8 cellular contexts compared by ENCODE assay signal in the genomic region with DNA sequence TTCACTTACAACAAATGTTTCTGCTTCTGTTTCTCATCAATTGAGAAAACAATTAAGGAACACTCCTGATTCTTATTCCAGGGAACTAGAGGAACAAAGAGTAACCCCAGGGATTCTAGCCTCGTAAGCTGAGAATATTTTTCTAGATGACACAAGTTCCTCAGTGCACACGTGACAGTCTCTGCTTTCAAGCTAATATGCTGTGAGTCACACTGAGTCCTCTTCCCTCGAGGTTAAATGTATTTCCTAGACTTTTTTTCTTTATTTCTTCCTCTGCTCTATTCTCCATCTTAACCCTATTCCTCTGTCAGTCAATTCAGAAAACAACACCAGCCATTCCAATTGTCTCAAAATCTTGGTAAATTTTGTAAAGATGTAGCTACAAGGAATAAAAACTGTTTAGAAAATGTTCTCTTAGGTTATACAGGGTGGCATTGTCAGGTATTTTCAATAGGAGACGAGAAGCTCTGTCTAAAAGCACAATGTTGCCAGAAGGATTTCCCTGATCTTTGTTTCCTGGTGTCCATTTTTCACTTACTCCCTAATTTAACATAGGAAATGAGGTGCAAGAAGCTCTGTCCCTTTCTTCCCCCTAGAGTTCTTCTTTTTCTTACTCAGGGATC. TPM values are rescaled to one million over a fixed set of nuclear protein-coding genes. Genes with fewer than 3 reads are reported as not detected.
DNase-seq lines count a peak whose midpoint lies in the region; ATAC-seq lines count a peak whose summit lies in the region.

No MANE protein-coding gene starts in this region.

- no peak overlapping the region for H3K4me3 ChIP-seq in CD4-positive, alpha-beta memory T cell (ENCODE audit: low read length in 2 of 2)

- H3K36me3 ChIP-seq in CD4-positive, alpha-beta memory T cell (ENCODE audit: insufficient read depth, low read length): no peaks in the 10 kb centered on the region

- ATAC-seq in stimulated activated effector memory CD8-positive, alpha-beta T cell treated with anti-CD3 and anti-CD28 coated beads, Interleukin-12 subunit alpha, Interleukin-12 subunit beta, amount 100 ng/mL, for 72 hours: peak; percentile 75

- DNase-seq in DMS153 (lab: John Stamatoyannopoulos, UW) (peak; percentile 63), DMS153 treated with DMSO at 0.1 percent for 48 hours (lab: John Stamatoyannopoulos, UW; ENCODE audit: unreplicated experiment) (no peak), SKM-1 (lab: John Stamatoyannopoulos, UW; ENCODE audit: unreplicated experiment) (peak; percentile 64), glomerular endothelial cell (ENCODE audit: extremely low read depth, low read depth, low spot score) (peak; percentile 70), NCI-H748 treated with DMSO at 0.1 percent for 48 hours (lab: John Stamatoyannopoulos, UW) (no peak), KG1 (lab: John Stamatoyannopoulos, UW) (no peak)
- no peak for DNase-seq in stimulated activated effector memory CD8-positive, alpha-beta T cell treated with anti-CD3 and anti-CD28 coated beads, Interleukin-12 subunit alpha, Interleukin-12 subunit beta, amount 100 ng/mL, for 72 hours (ENCODE audit: low spot score in 2 of 2)
- DNase-seq in CD4-positive, alpha-beta memory T cell: no peak

- intact Hi-C loops in CD4-positive, alpha-beta memory T cell (cut with micrococcal nuclease): no loop called here

- peaks cover 17% of the 10 kb centered on the region for H3K4me1 Mint-ChIP-seq in stimulated activated effector memory CD8-positive, alpha-beta T cell treated with anti-CD3 and anti-CD28 coated beads, Interleukin-12 subunit alpha, Interleukin-12 subunit beta, amount 100 ng/mL, for 72 hours
- peaks cover 7 to 23% (median 16%) of the 10 kb centered on the region in 4 donors for H3K4me1 Mint-ChIP-seq in CD4-positive, alpha-beta memory T cell

- no peaks in the 10 kb centered on the region for H3K27me3 Mint-ChIP-seq in CD4-positive, alpha-beta memory T cell

- no peaks in the 10 kb centered on the region for H3K9me3 ChIP-seq in CD4-positive, alpha-beta memory T cell (ENCODE audit: control insufficient read depth in 1 of 2, low read length in 2 of 2)

- CTCF ChIA-PET in CD4-positive, alpha-beta memory T cell (lab: Charles Lee; ENCODE audit: partially characterized antibody): interaction anchor here (0.9 to 2.6 kb wide), 4 partner anchors 19 to 248 kb away, joined by 3 to 5 read pairs (median 4); no protein-coding TSS in a partner anchor

- H3K27ac Mint-ChIP-seq in stimulated activated effector memory CD8-positive, alpha-beta T cell treated with anti-CD3 and anti-CD28 coated beads, Interleukin-12 subunit alpha, Interleukin-12 subunit beta, amount 100 ng/mL, for 72 hours: peak overlapping the region; percentile 58
- peak overlapping the region in 1 of 7 donors; percentile 28 for H3K27ac Mint-ChIP-seq in CD4-positive, alpha-beta memory T cell

- H3K9me3 Mint-ChIP-seq in stimulated activated effector memory CD8-positive, alpha-beta T cell treated with anti-CD3 and anti-CD28 coated beads, Interleukin-12 subunit alpha, Interleukin-12 subunit beta, amount 100 ng/mL, for 72 hours: peaks cover 7% of the 10 kb centered on the region
- H3K9me3 Mint-ChIP-seq in CD4-positive, alpha-beta memory T cell: peaks cover 0 to 22% (median 14%) of the 10 kb centered on the region in 8 donors

- H3K27me3 ChIP-seq in CD4-positive, alpha-beta memory T cell (ENCODE audit: insufficient read depth, low read length): no peaks in the 10 kb centered on the region

- POLR2A ChIA-PET in CD4-positive, alpha-beta memory T cell (lab: Charles Lee; ENCODE audit: partially characterized antibody): interaction anchor here (1.0 to 3.5 kb wide), 3 partner anchors 12 to 794 kb away, joined by 4 to 15 read pairs (median 4); no protein-coding TSS in a partner anchor

- H3K4me3 Mint-ChIP-seq in stimulated activated effector memory CD8-positive, alpha-beta T cell treated with anti-CD3 and anti-CD28 coated beads, Interleukin-12 subunit alpha, Interleukin-12 subunit beta, amount 100 ng/mL, for 72 hours: peak overlapping the region; percentile 5
- peak overlapping the region in 2 of 8 donors; percentile 3 to 18 for H3K4me3 Mint-ChIP-seq in CD4-positive, alpha-beta memory T cell

- no peak overlapping the region for H3K27ac ChIP-seq in CD4-positive, alpha-beta memory T cell (ENCODE audit: low read depth, low read length)

- H3K4me1 ChIP-seq in CD4-positive, alpha-beta memory T cell (ENCODE audit: insufficient read depth, low read length): peaks cover 10% of the 10 kb centered on the region

- no peaks in the 10 kb centered on the region for H3K36me3 Mint-ChIP-seq in stimulated activated effector memory CD8-positive, alpha-beta T cell treated with anti-CD3 and anti-CD28 coated beads, Interleukin-12 subunit alpha, Interleukin-12 subunit beta, amount 100 ng/mL, for 72 hours
- H3K36me3 Mint-ChIP-seq in CD4-positive, alpha-beta memory T cell: peaks cover 14 to 24% of the 10 kb centered on the region in 2 donors

RNA-seq across cellular contexts. Expression of gene C1GALT1, which starts 5.8 kb away (rescaled TPM):
- total RNA-seq in glomerular endothelial cell: 32.5 and 38.6 TPM in 2 replicates
- 10 to 100 TPM; 54.6 to 54.8 TPM for total RNA-seq in CD4-positive, alpha-beta memory T cell
- 10 to 100 TPM; 62.4 to 68.5 TPM for polyA plus RNA-seq in CD4-positive, alpha-beta memory T cell

Comparison
In these comparisons a context has a peak if more than half of its experiments do, and no peak if none do; other contexts are left out.
1. DNase-seq: peak in DMS153 (single experiment), SKM-1 (single experiment) and glomerular endothelial cell (single experiment); none in DMS153 treated with DMSO at 0.1 percent for 48 hours (single experiment), stimulated activated effector memory CD8-positive, alpha-beta T cell treated with anti-CD3 and anti-CD28 coated beads, Interleukin-12 subunit alpha, Interleukin-12 subunit beta, amount 100 ng/mL, for 72 hours (0 of 2), NCI-H748 treated with DMSO at 0.1 percent for 48 hours (single experiment), CD4-positive, alpha-beta memory T cell (0 of 5) and KG1 (single experiment).